ENCODE assay signal across 34 cellular contexts in the genomic region with DNA sequence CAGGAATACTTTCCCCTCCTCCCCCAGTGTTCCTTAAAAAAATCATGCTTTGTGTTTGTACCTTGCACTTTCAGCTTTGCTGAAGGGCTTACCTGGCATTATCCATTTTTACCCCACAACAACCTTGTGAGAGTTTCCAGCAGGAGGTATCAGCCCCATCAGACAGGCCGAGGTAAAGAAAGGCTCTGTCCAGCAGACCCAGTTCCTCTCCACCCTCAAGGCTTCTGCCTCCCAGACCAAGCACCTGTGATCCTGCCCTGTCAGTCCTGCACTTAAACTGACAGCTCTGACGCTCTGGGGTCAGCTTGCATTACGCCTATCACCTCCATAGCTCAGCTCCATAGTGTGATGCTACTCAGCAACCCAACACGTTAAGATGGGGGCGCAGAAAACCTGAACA.
"Had no signal": no experiment of that assay in that cellular context is flagged by ENCODE, and none has a peak within 500 bp of the region (broad histone marks: within the 10 kb centered on the region; RNA-seq: fewer than 3 reads in every experiment).

No MANE protein-coding gene starts in this region.

- H3K27me3 ChIP-seq: adrenal gland, body of pancreas had no signal

- H3K36me3 Mint-ChIP-seq: activated CD4-positive, alpha-beta memory T cell treated with anti-CD3 and anti-CD28 coated beads for 36 hours; activated CD8-positive, alpha-beta memory T cell treated with anti-CD3 and anti-CD28 coated beads, Interleukin-2, amount 10 ng/mL, durations not matched to agents 7 days and 5 days; activated naive CD4-positive, alpha-beta T cell treated with anti-CD3 and anti-CD28 coated beads, Interleukin-2, amount 10 ng/mL, durations not matched to agents 7 days and 5 days; activated naive CD8-positive, alpha-beta T cell treated with anti-CD3 and anti-CD28 coated beads for 36 hours had no signal

- DNase-seq: activated CD4-positive, alpha-beta memory T cell treated with anti-CD3 and anti-CD28 coated beads for 36 hours; activated CD4-positive, alpha-beta T cell treated with anti-CD3 and anti-CD28 coated beads for 36 hours; activated CD4-positive, alpha-beta T cell treated with anti-CD3 and anti-CD28 coated beads, Interleukin-2, amount 10 ng/mL, durations not matched to agents 24 days and 14 days; activated CD4-positive, CD25-positive, alpha-beta regulatory T cell; activated CD4-positive, CD25-positive, alpha-beta regulatory T cell treated with anti-CD3 and anti-CD28 coated beads, Interleukin-2, amount 50 U/mL, for 72 hours; activated CD8-positive, alpha-beta memory T cell treated with anti-CD3 and anti-CD28 coated beads, Interleukin-2, amount 10 ng/mL, durations not matched to agents 7 days and 5 days; activated CD8-positive, alpha-beta memory T cell treated with anti-CD3 and anti-CD28 coated beads, Interleukin-2, amount 50 U/mL, for 4 hours; activated CD8-positive, alpha-beta T cell treated with anti-CD3 and anti-CD28 coated beads, Interleukin-2, amount 10 ng/mL, durations not matched to agents 7 days and 5 days; activated effector memory CD4-positive, alpha-beta T cell treated with anti-CD3 and anti-CD28 coated beads, Interleukin-2, amount 50 U/mL, for 16 hours; activated naive CD4-positive, alpha-beta T cell treated with anti-CD3 and anti-CD28 coated beads, Interleukin-2, amount 10 ng/mL, durations not matched to agents 7 days and 5 days; activated naive CD8-positive, alpha-beta T cell treated with anti-CD3 and anti-CD28 coated beads for 36 hours; activated naive CD8-positive, alpha-beta T cell treated with anti-CD3 and anti-CD28 coated beads, Interleukin-2, amount 50 U/mL, for 24 hours; activated T-cell treated with anti-CD3 and anti-CD28 coated beads, Interleukin-2, amount 50 U/mL, for 1 hour; activated T-cell treated with anti-CD3 and anti-CD28 coated beads, Interleukin-2, amount 50 U/mL, for 48 hours; adrenal gland; amygdala; aorta; body of pancreas; caudate nucleus; cortex of kidney; dermis blood vessel endothelial cell; effector CD4-positive, alpha-beta T cell; effector memory CD8-positive, alpha-beta T cell; esophagus squamous epithelium; foreskin melanocyte; heart right ventricle; T-helper 2 cell had no signal

- H3K9me3 ChIP-seq: adrenal gland, body of pancreas, gastroesophageal sphincter, heart right ventricle had no signal

- H3K9me3 Mint-ChIP-seq: activated naive CD8-positive, alpha-beta T cell treated with anti-CD3 and anti-CD28 coated beads for 36 hours; activated naive CD8-positive, alpha-beta T cell treated with anti-CD3 and anti-CD28 coated beads, Interleukin-2, amount 50 U/mL, for 24 hours; activated T-helper 1 cell treated with anti-CD3 and anti-CD28 coated beads, Interleukin-12 subunit alpha, Interleukin-12 subunit beta, Interleukin-2, Interleukin-4 antibody, amounts not matched to agents 30 ng/mL and 10 ng/mL and 1 ng/mL, durations not matched to agents 14 hours and 24 hours and 36 hours; activated T-helper 2 cell treated with anti-CD3 and anti-CD28 coated beads, Interferon-gamma antibody, Interleukin-2, Interleukin-4, amounts not matched to agents 10 μg/mL and 5 μg/mL and 100 μg/mL, durations not matched to agents 14 hours and 24 hours and 36 hours had no signal

- H3K4me3 ChIP-seq: adrenal gland, body of pancreas, esophagus squamous epithelium, gastroesophageal sphincter, heart right ventricle had no signal

- H3K27ac Mint-ChIP-seq: activated CD4-positive, alpha-beta memory T cell treated with anti-CD3 and anti-CD28 coated beads for 36 hours; activated CD4-positive, alpha-beta T cell treated with anti-CD3 and anti-CD28 coated beads for 36 hours; activated CD4-positive, alpha-beta T cell treated with anti-CD3 and anti-CD28 coated beads, Interleukin-2, amount 10 ng/mL, durations not matched to agents 24 days and 14 days; activated CD8-positive, alpha-beta memory T cell treated with anti-CD3 and anti-CD28 coated beads, Interleukin-2, amount 10 ng/mL, durations not matched to agents 7 days and 5 days; activated CD8-positive, alpha-beta T cell treated with anti-CD3 and anti-CD28 coated beads, Interleukin-2, amount 10 ng/mL, durations not matched to agents 7 days and 5 days; activated naive CD4-positive, alpha-beta T cell treated with anti-CD3 and anti-CD28 coated beads, Interleukin-2, amount 10 ng/mL, durations not matched to agents 7 days and 5 days; activated naive CD8-positive, alpha-beta T cell treated with anti-CD3 and anti-CD28 coated beads for 36 hours; activated naive CD8-positive, alpha-beta T cell treated with anti-CD3 and anti-CD28 coated beads, Interleukin-2, amount 50 U/mL, for 24 hours; activated T-helper 1 cell treated with anti-CD3 and anti-CD28 coated beads, Interleukin-12 subunit alpha, Interleukin-12 subunit beta, Interleukin-2, Interleukin-4 antibody, amounts not matched to agents 30 ng/mL and 10 ng/mL and 1 ng/mL, durations not matched to agents 14 hours and 24 hours and 36 hours; activated T-helper 2 cell treated with anti-CD3 and anti-CD28 coated beads, Interferon-gamma antibody, Interleukin-2, Interleukin-4, amounts not matched to agents 10 μg/mL and 5 μg/mL and 100 μg/mL, durations not matched to agents 14 hours and 24 hours and 36 hours; effector memory CD8-positive, alpha-beta T cell had no signal

- H3K27ac ChIP-seq: adrenal gland, body of pancreas, epithelial cell of prostate, esophagus squamous epithelium, gastroesophageal sphincter, heart right ventricle had no signal

- H3K27me3 Mint-ChIP-seq: activated CD4-positive, alpha-beta memory T cell treated with anti-CD3 and anti-CD28 coated beads for 36 hours; activated CD4-positive, alpha-beta T cell treated with anti-CD3 and anti-CD28 coated beads, Interleukin-2, amount 10 ng/mL, durations not matched to agents 24 days and 14 days; activated CD8-positive, alpha-beta memory T cell treated with anti-CD3 and anti-CD28 coated beads, Interleukin-2, amount 10 ng/mL, durations not matched to agents 7 days and 5 days; activated naive CD4-positive, alpha-beta T cell treated with anti-CD3 and anti-CD28 coated beads, Interleukin-2, amount 10 ng/mL, durations not matched to agents 7 days and 5 days; activated naive CD8-positive, alpha-beta T cell treated with anti-CD3 and anti-CD28 coated beads, Interleukin-2, amount 50 U/mL, for 24 hours had no signal

- ATAC-seq: activated CD4-positive, alpha-beta T cell treated with anti-CD3 and anti-CD28 coated beads for 36 hours; activated CD8-positive, alpha-beta memory T cell treated with anti-CD3 and anti-CD28 coated beads, Interleukin-2, amount 10 ng/mL, durations not matched to agents 7 days and 5 days; activated CD8-positive, alpha-beta T cell treated with anti-CD3 and anti-CD28 coated beads, Interleukin-2, amount 10 ng/mL, durations not matched to agents 7 days and 5 days; activated naive CD8-positive, alpha-beta T cell treated with anti-CD3 and anti-CD28 coated beads, Interleukin-2, amount 50 U/mL, for 24 hours; body of pancreas; effector memory CD8-positive, alpha-beta T cell; gastroesophageal sphincter; heart right ventricle had no signal

- H3K36me3 ChIP-seq: adrenal gland, esophagus squamous epithelium, gastroesophageal sphincter, heart right ventricle had no signal

- H3K4me1 Mint-ChIP-seq: activated CD8-positive, alpha-beta memory T cell treated with anti-CD3 and anti-CD28 coated beads, Interleukin-2, amount 10 ng/mL, durations not matched to agents 7 days and 5 days; activated naive CD4-positive, alpha-beta T cell treated with anti-CD3 and anti-CD28 coated beads, Interleukin-2, amount 10 ng/mL, durations not matched to agents 7 days and 5 days; activated naive CD8-positive, alpha-beta T cell treated with anti-CD3 and anti-CD28 coated beads for 36 hours had no signal

- FAIRE-seq: colon, endometrium, endothelial cell of umbilical vein had no signal

- H3K4me1 ChIP-seq: adrenal gland, body of pancreas, esophagus squamous epithelium, gastroesophageal sphincter had no signal

- H3K4me3 Mint-ChIP-seq: activated CD4-positive, alpha-beta memory T cell treated with anti-CD3 and anti-CD28 coated beads for 36 hours; activated CD4-positive, alpha-beta T cell treated with anti-CD3 and anti-CD28 coated beads for 36 hours; activated CD4-positive, alpha-beta T cell treated with anti-CD3 and anti-CD28 coated beads, Interleukin-2, amount 10 ng/mL, durations not matched to agents 24 days and 14 days; activated CD8-positive, alpha-beta memory T cell treated with anti-CD3 and anti-CD28 coated beads, Interleukin-2, amount 10 ng/mL, durations not matched to agents 7 days and 5 days; activated CD8-positive, alpha-beta T cell treated with anti-CD3 and anti-CD28 coated beads, Interleukin-2, amount 10 ng/mL, durations not matched to agents 7 days and 5 days; activated naive CD4-positive, alpha-beta T cell treated with anti-CD3 and anti-CD28 coated beads, Interleukin-2, amount 10 ng/mL, durations not matched to agents 7 days and 5 days; activated naive CD8-positive, alpha-beta T cell treated with anti-CD3 and anti-CD28 coated beads for 36 hours; activated naive CD8-positive, alpha-beta T cell treated with anti-CD3 and anti-CD28 coated beads, Interleukin-2, amount 50 U/mL, for 24 hours; activated T-helper 1 cell treated with anti-CD3 and anti-CD28 coated beads, Interleukin-12 subunit alpha, Interleukin-12 subunit beta, Interleukin-2, Interleukin-4 antibody, amounts not matched to agents 30 ng/mL and 10 ng/mL and 1 ng/mL, durations not matched to agents 14 hours and 24 hours and 36 hours; effector memory CD8-positive, alpha-beta T cell had no signal
